Comparison of ENCODE assay signal across 31 cellular contexts in genomic region chr13:72198042-72198441, GRCh38.
"Had no signal": no experiment of that assay in that cellular context is flagged by ENCODE, and none has a peak within 500 bp of the region (broad histone marks: within the 10 kb centered on the region; RNA-seq: fewer than 3 reads in every experiment).

No MANE protein-coding gene starts in this region.

- H3K4me3 ChIP-seq: MG63, Peyer's patch, SJSA1 had no signal

- FAIRE-seq: colon had no signal

- H3K27ac ChIP-seq: brain microvascular endothelial cell, Peyer's patch, SJSA1 had no signal

- H3K4me2 ChIP-seq: SK-N-SH had no signal

- H3K4me1 ChIP-seq: SJSA1 had no signal

- H3K27me3 ChIP-seq: brain microvascular endothelial cell, MG63, Peyer's patch, SJSA1 had no signal

- H3K9ac ChIP-seq: SK-N-SH had no signal

- H3K36me3 ChIP-seq: brain microvascular endothelial cell, MG63, Peyer's patch, SJSA1, WERI-Rb-1 had no signal

- ATAC-seq: activated CD8-positive, alpha-beta memory T cell treated with anti-CD3 and anti-CD28 coated beads, Interleukin-2, amount 10 ng/mL, durations not matched to agents 7 days and 5 days; activated naive CD8-positive, alpha-beta T cell treated with anti-CD3 and anti-CD28 coated beads, Interleukin-2, amount 50 U/mL, for 24 hours had no signal

- H3K9me3 ChIP-seq: MG63, Peyer's patch, SJSA1, SK-N-SH had no signal

- DNase-seq: activated CD4-positive, alpha-beta memory T cell treated with anti-CD3 and anti-CD28 coated beads, Interleukin-2, amount 10 ng/mL, durations not matched to agents 7 days and 5 days; activated CD4-positive, alpha-beta T cell treated with anti-CD3 and anti-CD28 coated beads for 1 hour; activated CD4-positive, alpha-beta T cell treated with anti-CD3 and anti-CD28 coated beads for 48 hours; activated CD4-positive, CD25-positive, alpha-beta regulatory T cell; activated CD8-positive, alpha-beta memory T cell treated with anti-CD3 and anti-CD28 coated beads for 24 hours; activated CD8-positive, alpha-beta memory T cell treated with anti-CD3 and anti-CD28 coated beads, Interleukin-2, amount 10 ng/mL, durations not matched to agents 7 days and 5 days; activated CD8-positive, alpha-beta memory T cell treated with anti-CD3 and anti-CD28 coated beads, Interleukin-2, amount 50 U/mL, for 48 hours; activated effector memory CD4-positive, alpha-beta T cell treated with Interleukin-2 at 50 U/mL for 16 hours; activated naive CD4-positive, alpha-beta T cell treated with anti-CD3 and anti-CD28 coated beads, Interleukin-2, amount 10 ng/mL, durations not matched to agents 7 days and 5 days; activated naive CD8-positive, alpha-beta T cell treated with anti-CD3 and anti-CD28 coated beads, Interleukin-2, amount 50 U/mL, for 24 hours; activated T-cell treated with anti-CD3 and anti-CD28 coated beads, Interleukin-2, amount 50 U/mL, for 48 hours; anterior cingulate cortex; brain microvascular endothelial cell; central memory CD4-positive, alpha-beta T cell; Kasumi-1; KG1; MG63; NCI-H1092 treated with DMSO at 0.1 percent for 48 hours; NCI-H1417; NCI-H146; NCI-H187; NCI-H2029 treated with DMSO at 0.1 percent for 48 hours; NCI-H2107; NCI-H345; Peyer's patch; RPMI8226; SHP77 treated with DMSO at 0.1 percent for 48 hours; SK-N-SH had no signal
